Comparison of ENCODE assay signal across 8 cellular contexts in genomic region chr11:67119577-67120391, GRCh38. TPM values are rescaled to one million over a fixed set of nuclear protein-coding genes. Genes with fewer than 3 reads are reported as not detected.
DNase-seq lines count a peak whose midpoint lies in the region; ATAC-seq, FAIRE-seq and TF ChIP-seq lines count a peak whose summit lies in the region.

No MANE protein-coding gene starts in this region.

- H3K79me2 ChIP-seq in GM12878 (ENCODE audit: control insufficient read depth, insufficient read depth, low read length): peaks cover 52% of the 10 kb centered on the region

- H3K36me3 ChIP-seq in Panc1 (ENCODE audit: control insufficient read depth, insufficient read depth, low read length) (peaks cover 5% of the 10 kb centered on the region; the same call in 1 of the 2 replicates), GM12878 (ENCODE audit: control insufficient read depth in 2 of 2, insufficient read depth in 2 of 2, low read length in 1 of 2) (peaks cover 0 to 16% of the 10 kb centered on the region in 2 experiments; a peak in 1 of 4 replicates)

- peak in 5 of 6 experiments; percentile 8 to 60 (median 15) for DNase-seq in stimulated activated naive CD4-positive, alpha-beta T cell (lab: John Stamatoyannopoulos, UW)
- no peak for DNase-seq in stimulated activated naive CD4-positive, alpha-beta T cell treated with Interleukin-2 at 50 U/mL for 16 hours (lab: John Stamatoyannopoulos, UW)
- DNase-seq in Panc1 (ENCODE audit: low read depth, low spot score) (peak; percentile 12), GM12878 (ENCODE audit: low read depth, low spot score) (no peak), immature natural killer cell (peak; percentile 7 to 24 (median 15)), DMS79 treated with DMSO at 0.1 percent for 48 hours (lab: John Stamatoyannopoulos, UW) (no peak)

- SMC1A ChIA-PET in GM12878 (lab: Charles Lee; ENCODE audit: uncharacterized antibody, unreplicated experiment): interaction anchor here (1.0 kb wide), 2 partner anchors 19 to 20 kb away, joined by 3 read pairs; no protein-coding TSS in a partner anchor

- peaks cover 0 to 5% (median 0%) of the 10 kb centered on the region in 3 donors for H3K36me3 Mint-ChIP-seq in immature natural killer cell

- WGBS in GM12878 (ENCODE audit: insufficient coverage, insufficient replicate concordance, low lambda C conversion rate, missing lambda C conversion rate): under 1% methylated on average over 54 of the region's 63 CpGs

- H3K9me3 ChIP-seq in Panc1 (ENCODE audit: control insufficient read depth, insufficient read depth, low read depth, low read length) (no peaks in the 10 kb centered on the region), GM12878 (replicated peaks; ENCODE audit: control insufficient read depth, insufficient read depth, low read length) (no peaks in the 10 kb centered on the region)

- H3K9ac ChIP-seq in GM12878 (ENCODE audit: control insufficient read depth, insufficient read depth, low read length): peak overlapping the region; percentile 67

- peak overlapping the region; percentile 90 to 97 (median 92) for H3K27ac Mint-ChIP-seq in immature natural killer cell

- peaks cover 32 to 44% of the 10 kb centered on the region in 2 donors for H3K4me1 Mint-ChIP-seq in immature natural killer cell

- intact Hi-C loops in Panc1 (cut with micrococcal nuclease; ENCODE audit: unreplicated experiment) (no loop called here), GM12878 (cut with micrococcal nuclease; ENCODE audit: unreplicated experiment) (loop anchor here (5.0 kb wide), 2 partner anchors 37 to 43 kb away; no protein-coding TSS in a partner anchor)

- 0 out of 2 replicates have a peak, but pooled peaks have one; percentile 17 for TF ChIP-seq POLR2A in GM12878 (IDR thresholded peaks at IDR 0.05; ENCODE audit: low read depth, low read length)

- peak overlapping the region; percentile 90 to 98 (median 95) for H3K4me3 Mint-ChIP-seq in immature natural killer cell

- ATAC-seq in HG02840 (IDR thresholded peaks at IDR 0.05; ENCODE audit: low FRiP score, unreplicated experiment) (peak; percentile 15), Panc1 (peak; percentile 43), GM12878 (peak; percentile 10)

- peak overlapping the region; percentile 5; the same call in 1 of the 2 replicates for H3K4me2 ChIP-seq in GM12878 (ENCODE audit: control insufficient read depth, insufficient read depth)

- H3K27ac ChIP-seq in Panc1 (ENCODE audit: low read length): peak overlapping the region; percentile 79
- peak overlapping the region; percentile 77 for H3K27ac ChIP-seq in GM12878 (ENCODE audit: control insufficient read depth, insufficient read depth)
- H3K27ac ChIP-seq in skin epidermis: peak overlapping the region; percentile 83 to 99 (median 98)

- no peak for FAIRE-seq in GM12878 (lab: Jason Lieb, UNC)

- no peak for TF ChIP-seq EP300 in GM12878 (IDR thresholded peaks at IDR 0.05; ENCODE audit: borderline replicate concordance in 1 of 2, control insufficient read depth in 1 of 2, low read depth in 2 of 2, low read length in 2 of 2)

- no peaks in the 10 kb centered on the region for H3K27me3 ChIP-seq in Panc1 (ENCODE audit: control insufficient read depth, insufficient read depth, low read length)
- H3K27me3 ChIP-seq in GM12878 (replicated peaks in 1 of 2; ENCODE audit: control insufficient read depth in 2 of 2, insufficient read depth in 2 of 2, low read length in 1 of 2): no peaks in the 10 kb centered on the region

- TF ChIP-seq CTCF in Panc1 (IDR thresholded peaks at IDR 0.05) (no peak), GM12878 (IDR thresholded peaks at IDR 0.05 in 2 of 3, conservative IDR thresholded peaks at IDR 0.05 in 1 of 3; ENCODE audit: control insufficient read depth in 2 of 3, extremely low read depth in 1 of 3, insufficient read depth in 1 of 3, low read depth in 3 of 3, low read length in 3 of 3) (peak in 1 of 3 experiments; percentile 14; a peak in 1 of 6 replicates)

- peaks cover 26% of the 10 kb centered on the region for H3K4me1 ChIP-seq in Panc1 (ENCODE audit: control insufficient read depth, insufficient read depth, low read length)
- H3K4me1 ChIP-seq in GM12878 (ENCODE audit: control insufficient read depth, insufficient read depth, low read length): peaks cover 18% of the 10 kb centered on the region

- BruUV-seq in Panc1 (replicated peaks; lab: Mats Ljungman, UMichigan): no TSS peak
- BruUV-seq in GM12878 (replicated peaks; lab: Mats Ljungman, UMichigan): no TSS peak

- TF ChIP-seq RAD21 in GM12878 (IDR thresholded peaks at IDR 0.05; ENCODE audit: insufficient read depth, low read depth, low read length): no peak

- H4K20me1 ChIP-seq in GM12878 (ENCODE audit: control insufficient read depth, insufficient read depth): no peaks in the 10 kb centered on the region

- H3K27me3 Mint-ChIP-seq in immature natural killer cell (ENCODE audit: low read depth in 3 of 3): peaks cover 7 to 10% (median 7%) of the 10 kb centered on the region in 3 donors

- POLR2A ChIA-PET in Panc1 (lab: Charles Lee): no interaction called here
- POLR2A ChIA-PET in GM12878 (lab: Charles Lee): interaction anchor here (0.6 to 1.0 kb wide), 3 partner anchors 9 to 169 kb away, joined by 3 to 4 read pairs (median 3); no protein-coding TSS in a partner anchor

- CTCF ChIA-PET in Panc1 (lab: Charles Lee) (interaction anchor here (0.6 kb wide), 3 partner anchors 17 to 38 kb away, joined by 4 to 9 read pairs (median 8); no protein-coding TSS in a partner anchor), GM12878 (lab: Yijun Ruan, JAX) (interaction anchor here (1.0 to 2.0 kb wide), 4 partner anchors 25 to 234 kb away, joined by 3 to 7 read pairs (median 4); partner anchors contain the start of gene POLD4)

- no peak overlapping the region for H2AFZ ChIP-seq in GM12878 (ENCODE audit: control insufficient read depth, low read depth, low read length)

- H3K4me3 ChIP-seq in Panc1 (ENCODE audit: low read depth in 2 of 2, low read length in 2 of 2): peak overlapping the region; percentile 64 to 81
- peak overlapping the region; percentile 93 for H3K4me3 ChIP-seq in GM12878
- peak overlapping the region; percentile 56 to 94 (median 80) for H3K4me3 ChIP-seq in skin epidermis

- in situ Hi-C loops in Panc1 (cut with HindIII; ENCODE audit: low pct_unique_long_range_greater_than_20kb, low sequenced_read_pairs) (no loop called here), GM12878 (cut with MboI) (no loop called here)

- H3K9me3 Mint-ChIP-seq in immature natural killer cell: no peaks in the 10 kb centered on the region

- RAD21 ChIA-PET in GM12878 (lab: Charles Lee; ENCODE audit: unreplicated experiment): interaction anchor here (0.8 to 1.2 kb wide), 8 partner anchors 14 to 254 kb away, joined by 3 to 11 read pairs (median 3); partner anchors contain the start of genes CLCF1 and POLD4

TF ChIP-seq in GM12878, 131 proteins besides CTCF, POLR2A, EP300 and RAD21 (continues in another document):
- TF ChIP-seq NR2F1 (conservative IDR thresholded peaks at IDR 0.05) (peak; percentile 24; the same call in 1 of the 2 replicates), EED (IDR thresholded peaks at IDR 0.05; ENCODE audit: low read depth) (0 out of 2 replicates have a peak, but pooled peaks have one; percentile 14), IKZF2 (IDR thresholded peaks at IDR 0.05) (0 out of 4 replicates have a peak, but pooled peaks of 1 of the 2 experiments have one; percentile 5), CEBPZ (IDR thresholded peaks at IDR 0.05; ENCODE audit: low read depth, low read length) (no peak), JUNB (IDR thresholded peaks at IDR 0.05) (no peak), LARP7 (IDR thresholded peaks at IDR 0.05) (peak; percentile 24; the same call in 1 of the 2 replicates)

RNA-seq across cellular contexts. Expression of gene KDM2A, which starts 0.7 kb away (rescaled TPM):
- total RNA-seq in Panc1 (2021; ENCODE audit: unreplicated experiment) (112 TPM), GM12878 (2014; rRNA removed) (32.5 and 41.1 TPM in 2 replicates), GM12878 (2014; rRNA removed; fragmentation: Illumina TruSeq; extraction: Trizol) (41.0 and 42.0 TPM in 2 replicates), GM12878 (2021) (62.0 and 69.3 TPM in 2 replicates)
- 83.4 TPM for polyA plus RNA-seq in Panc1 (2012; ENCODE audit: insufficient read length)
- total RNA-seq in GM12878 (2013; cell fraction: nucleolus; rRNA removed): 275 and 292 TPM in 2 replicates
- 35.7 TPM for polyA plus RNA-seq in GM12878 (2011; ENCODE audit: low read depth)
- polyA plus RNA-seq in GM12878 (2011; rRNA removed) (34.2 and 66.1 TPM in 2 replicates), GM12878 (2014; fragmentation: Illumina TruSeq; extraction: Trizol) (53.7 and 65.7 TPM in 2 replicates), GM12878 (2014; fragmentation: Nextera tagmentation; extraction: Ambion mirVana) (10 to 100 TPM; 10.5 to 13.0 TPM), GM12878 (2014; rRNA removed) (43.2 and 49.2 TPM in 2 replicates), GM12878 (2016; fragmentation: Nextera tagmentation; extraction: Ambion mirVana) (10 to 100 TPM; 19.0 to 21.8 TPM), immature natural killer cell (10 to 100 TPM in 1 of 3 donors, 1 to 10 TPM in 2; 3.8 to 16.6 (median 6.8) TPM)
- 57.6 and 60.4 TPM in 2 replicates for polyA plus RNA-seq in GM12878 (2011; cell fraction: cytosol; rRNA removed)
- 202 and 220 TPM in 2 replicates for polyA plus RNA-seq in GM12878 (2011; cell fraction: nucleus; rRNA removed)
- polyA plus RNA-seq in GM12878 (2012): 48.6 and 55.0 TPM in 2 replicates
- polyA minus RNA-seq in GM12878 (2011; rRNA and poly(A)+ RNA removed): 111 and 140 TPM in 2 replicates
- polyA minus RNA-seq in GM12878 (2011; cell fraction: cytosol; rRNA and poly(A)+ RNA removed): 40.4 and 41.4 TPM in 2 replicates
- polyA minus RNA-seq in GM12878 (2011; cell fraction: nucleus; rRNA and poly(A)+ RNA removed): 62.4 and 103 TPM in 2 replicates

Comparison
In these comparisons a context has a peak if more than half of its experiments do, and no peak if none do; other contexts are left out.
1. DNase-seq: peak in stimulated activated naive CD4-positive, alpha-beta T cell (5 of 6), Panc1 (single experiment) and immature natural killer cell (3 of 3); none in stimulated activated naive CD4-positive, alpha-beta T cell treated with Interleukin-2 at 50 U/mL for 16 hours (single experiment), GM12878 (single experiment) and DMS79 treated with DMSO at 0.1 percent for 48 hours (single experiment).
2. Peak in every context shown above with its lines, with median percentiles within 50 percentile points of each other: ATAC-seq, H3K27ac ChIP-seq and H3K4me3 ChIP-seq.